8 cellular contexts compared by ENCODE assay signal in the genomic region with DNA sequence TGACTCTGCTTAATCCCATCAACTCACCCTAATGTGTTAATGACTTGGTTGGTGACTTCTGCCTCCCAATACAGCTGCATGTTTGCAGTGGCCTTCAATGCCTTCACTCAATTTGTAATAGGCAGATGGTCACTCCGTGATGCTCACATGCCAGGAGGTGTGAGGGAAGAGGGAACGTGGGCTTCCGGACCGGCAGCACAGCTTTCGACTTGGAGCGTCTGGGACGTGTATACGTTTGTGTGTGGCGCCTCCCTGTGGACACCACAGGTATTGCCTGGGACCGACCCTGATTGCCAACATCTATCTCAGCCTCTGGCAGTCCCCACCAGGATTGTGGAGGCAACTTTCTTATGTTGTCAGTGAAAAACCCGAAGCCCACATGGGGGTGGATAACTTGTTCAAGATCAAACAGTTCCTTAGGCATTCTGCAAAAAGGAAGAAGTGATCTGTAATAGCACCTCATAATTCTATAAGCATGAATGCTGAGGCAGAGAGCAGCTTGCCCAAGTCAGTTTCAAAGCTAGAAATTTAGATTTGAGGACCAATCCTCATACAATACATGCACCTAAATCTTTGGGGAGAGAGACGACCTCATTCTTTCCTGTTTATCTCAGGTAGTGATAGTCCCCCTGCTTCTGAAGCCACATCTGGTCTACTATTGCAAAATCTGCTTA. TPM values are rescaled to one million over a fixed set of nuclear protein-coding genes. Genes with fewer than 3 reads are reported as not detected.
A peak's percentile ranks its signal among the peaks of the same experiment; 100 is the strongest.
DNase-seq lines count a peak whose midpoint lies in the region; ATAC-seq lines count a peak whose summit lies in the region.

No MANE protein-coding gene starts in this region.

- DNase-seq in activated gamma-delta T cell treated with Interleukin-2 at 50 U/mL for 16 hours (peak; percentile 27), activated gamma-delta T cell (lab: John Stamatoyannopoulos, UW) (no peak), OCI-M1 (lab: John Stamatoyannopoulos, UW) (peak; percentile 83), globus pallidus (ENCODE audit: low spot score) (peak; percentile 40), posterior cingulate gyrus (peak; percentile 61 to 97 (median 84))
- peak; percentile 52 for DNase-seq in activated T-helper 1 cell treated with anti-CD3 and anti-CD28 coated beads, Interleukin-12 subunit alpha, Interleukin-12 subunit beta, Interleukin-2, Interleukin-4 antibody, amounts not matched to agents 30 ng/mL and 10 ng/mL and 1 ng/mL, durations not matched to agents 14 hours and 24 hours and 36 hours (ENCODE audit: low spot score)

- intact Hi-C loops in activated T-helper 1 cell treated with anti-CD3 and anti-CD28 coated beads, Interleukin-12 subunit alpha, Interleukin-12 subunit beta, Interleukin-2, Interleukin-4 antibody, amounts not matched to agents 30 ng/mL and 10 ng/mL and 1 ng/mL, durations not matched to agents 14 hours and 24 hours and 36 hours (cut with micrococcal nuclease): loop anchor here (1.0 to 10.0 kb wide), 2 partner anchors 175 to 206 kb away; no protein-coding TSS in a partner anchor
- intact Hi-C loops in posterior cingulate gyrus (cut with DNase I): loop anchor here (5.0 kb wide), 1 partner anchor 193 kb away; a partner anchor contains a TSS

- no peaks in the 10 kb centered on the region for H3K27me3 Mint-ChIP-seq in activated T-helper 1 cell treated with anti-CD3 and anti-CD28 coated beads, Interleukin-12 subunit alpha, Interleukin-12 subunit beta, Interleukin-2, Interleukin-4 antibody, amounts not matched to agents 30 ng/mL and 10 ng/mL and 1 ng/mL, durations not matched to agents 14 hours and 24 hours and 36 hours (ENCODE audit: insufficient read depth)

- ATAC-seq in HG03520 (IDR thresholded peaks at IDR 0.05; ENCODE audit: unreplicated experiment) (peak; percentile 42), GM21619 (IDR thresholded peaks at IDR 0.05; ENCODE audit: unreplicated experiment) (no peak)

- peaks cover 5% of the 10 kb centered on the region for H3K4me1 Mint-ChIP-seq in activated T-helper 1 cell treated with anti-CD3 and anti-CD28 coated beads, Interleukin-12 subunit alpha, Interleukin-12 subunit beta, Interleukin-2, Interleukin-4 antibody, amounts not matched to agents 30 ng/mL and 10 ng/mL and 1 ng/mL, durations not matched to agents 14 hours and 24 hours and 36 hours (ENCODE audit: low read depth)

- H3K27ac Mint-ChIP-seq in activated T-helper 1 cell treated with anti-CD3 and anti-CD28 coated beads, Interleukin-12 subunit alpha, Interleukin-12 subunit beta, Interleukin-2, Interleukin-4 antibody, amounts not matched to agents 30 ng/mL and 10 ng/mL and 1 ng/mL, durations not matched to agents 14 hours and 24 hours and 36 hours: no peak overlapping the region

- H3K36me3 Mint-ChIP-seq in activated T-helper 1 cell treated with anti-CD3 and anti-CD28 coated beads, Interleukin-12 subunit alpha, Interleukin-12 subunit beta, Interleukin-2, Interleukin-4 antibody, amounts not matched to agents 30 ng/mL and 10 ng/mL and 1 ng/mL, durations not matched to agents 14 hours and 24 hours and 36 hours (ENCODE audit: low read depth): no peaks in the 10 kb centered on the region

- no peaks in the 10 kb centered on the region for H3K9me3 Mint-ChIP-seq in activated T-helper 1 cell treated with anti-CD3 and anti-CD28 coated beads, Interleukin-12 subunit alpha, Interleukin-12 subunit beta, Interleukin-2, Interleukin-4 antibody, amounts not matched to agents 30 ng/mL and 10 ng/mL and 1 ng/mL, durations not matched to agents 14 hours and 24 hours and 36 hours

- no peak overlapping the region for H3K4me3 Mint-ChIP-seq in activated T-helper 1 cell treated with anti-CD3 and anti-CD28 coated beads, Interleukin-12 subunit alpha, Interleukin-12 subunit beta, Interleukin-2, Interleukin-4 antibody, amounts not matched to agents 30 ng/mL and 10 ng/mL and 1 ng/mL, durations not matched to agents 14 hours and 24 hours and 36 hours

RNA-seq across cellular contexts. Expression of a gene that starts 16.9 kb away (rescaled TPM):
- 47.5 and 49.1 TPM in 2 replicates for total RNA-seq in activated T-helper 1 cell treated with anti-CD3 and anti-CD28 coated beads, Interleukin-12 subunit alpha, Interleukin-12 subunit beta, Interleukin-2, Interleukin-4 antibody, amounts not matched to agents 30 ng/mL and 10 ng/mL and 1 ng/mL, durations not matched to agents 14 hours and 24 hours and 36 hours

RNA-seq across cellular contexts. Expression of a gene that starts 17.2 kb away (rescaled TPM):
- total RNA-seq in activated T-helper 1 cell treated with anti-CD3 and anti-CD28 coated beads, Interleukin-12 subunit alpha, Interleukin-12 subunit beta, Interleukin-2, Interleukin-4 antibody, amounts not matched to agents 30 ng/mL and 10 ng/mL and 1 ng/mL, durations not matched to agents 14 hours and 24 hours and 36 hours: 68.3 and 78.0 TPM in 2 replicates
